Comparison of ENCODE assay signal across 15 cellular contexts in genomic region chr21:39136711-39137110, GRCh38. TPM values are rescaled to one million over a fixed set of nuclear protein-coding genes. Genes with fewer than 3 reads are reported as not detected.
DNase-seq lines count a peak whose midpoint lies in the region; ATAC-seq and TF ChIP-seq lines count a peak whose summit lies in the region.
"Had no signal": no experiment of that assay in that cellular context is flagged by ENCODE, and none has a peak within 500 bp of the region (broad histone marks: within the 10 kb centered on the region; RNA-seq: fewer than 3 reads in every experiment).

No MANE protein-coding gene starts in this region.

- no peaks in the 10 kb centered on the region for H3K27me3 ChIP-seq in cardiac muscle cell
- H3K27me3 ChIP-seq in heart left ventricle, result no peaks in the 10 kb centered on the region
- H3K27me3 ChIP-seq in foreskin keratinocyte, result no peaks in the 10 kb centered on the region
- H3K27me3 ChIP-seq in thoracic aorta (replicated peaks; ENCODE audit: insufficient read depth), result no peaks in the 10 kb centered on the region
- H3K27me3 ChIP-seq: dorsolateral prefrontal cortex, left lung had no signal

- ATAC-seq in heart left ventricle (no peak), SK-N-SH treated with all-trans-retinoic acid at 6 μM for 48 hours (peak; percentile 65), foreskin keratinocyte (peak; percentile 65), thoracic aorta (ENCODE audit: insufficient number of reproducible peaks, low FRiP score, low read depth) (peak; percentile 26)

- H3K4me3 ChIP-seq in cardiac muscle cell (no peak overlapping the region), heart left ventricle (no peak overlapping the region), thoracic aorta (no peak overlapping the region)
- H3K4me3 ChIP-seq: dorsolateral prefrontal cortex, left lung had no signal

- no peak for TF ChIP-seq POLR2A in heart left ventricle (IDR thresholded peaks at IDR 0.05)

- H3K9me3 ChIP-seq in cardiac muscle cell (ENCODE audit: low read depth), result no peaks in the 10 kb centered on the region
- peaks cover 0 to under 1% (median 0%) of the 10 kb centered on the region in 12 donors for H3K9me3 ChIP-seq in heart left ventricle
- no peaks in the 10 kb centered on the region for H3K9me3 ChIP-seq in thoracic aorta
- H3K9me3 ChIP-seq: left lung had no signal

- H3K27ac ChIP-seq in cardiac muscle cell (peak overlapping the region; percentile 79), heart left ventricle (peak overlapping the region in 1 of 12 donors; percentile 38), foreskin keratinocyte (no peak overlapping the region), thoracic aorta (no peak overlapping the region)
- H3K27ac ChIP-seq: dorsolateral prefrontal cortex, left lung had no signal

- peaks cover 12% of the 10 kb centered on the region for H3K4me1 ChIP-seq in cardiac muscle cell (ENCODE audit: low read depth)
- H3K4me1 ChIP-seq in heart left ventricle, result peaks cover 0 to 11% (median 0%) of the 10 kb centered on the region in 12 donors
- no peaks in the 10 kb centered on the region for H3K4me1 ChIP-seq in foreskin keratinocyte
- H3K4me1 ChIP-seq in thoracic aorta (ENCODE audit: control insufficient read depth in 1 of 2, low read depth in 2 of 2), result peaks cover 0 to 13% of the 10 kb centered on the region in 2 donors

- 87 to 100% (median 95%) methylated on average over 5 of the region's 5 CpGs for WGBS in heart left ventricle, 4 donors

- intact Hi-C loops in heart left ventricle (cut with DNase I), result loop anchor here in 9 of 10 donors (2.0 to 10.0 kb wide), 7 partner anchors 402 to 779 kb away; no protein-coding TSS in a partner anchor

- DNase-seq in cardiac muscle cell (ENCODE audit: low read depth in 1 of 2, low spot score in 1 of 2) (no peak), heart left ventricle (no peak), foreskin keratinocyte (peak in 1 of 2 donors; percentile 50), thoracic aorta (ENCODE audit: low spot score) (no peak), NCI-H774 (lab: John Stamatoyannopoulos, UW) (no peak), NCI-H69 (lab: John Stamatoyannopoulos, UW) (no peak), HUDEP-2 (lab: John Stamatoyannopoulos, UW; ENCODE audit: unreplicated experiment in 76 of 76) (no peak)
- DNase-seq: activated CD4-positive, alpha-beta memory T cell treated with anti-CD3 and anti-CD28 coated beads, Interleukin-2, amount 10 ng/mL, durations not matched to agents 7 days and 5 days; activated effector memory CD4-positive, alpha-beta T cell treated with Interleukin-2 at 50 U/mL for 16 hours; aorta; CD8-positive, alpha-beta memory T cell; dorsolateral prefrontal cortex; GF-D8; left lung had no signal

- no peaks in the 10 kb centered on the region for H3K36me3 ChIP-seq in cardiac muscle cell
- no peaks in the 10 kb centered on the region for H3K36me3 ChIP-seq in heart left ventricle
- H3K36me3 ChIP-seq in thoracic aorta, result no peaks in the 10 kb centered on the region
- H3K36me3 ChIP-seq: left lung had no signal

- TF ChIP-seq CTCF in cardiac muscle cell (IDR thresholded peaks at IDR 0.05; ENCODE audit: low read depth, low read length), result no peak
- no peak for TF ChIP-seq CTCF in heart left ventricle (IDR thresholded peaks at IDR 0.05)
- no peak for TF ChIP-seq CTCF in foreskin keratinocyte (conservative IDR thresholded peaks at IDR 0.05)
- TF ChIP-seq CTCF in thoracic aorta (IDR thresholded peaks at IDR 0.05), result no peak

TF ChIP-seq in SK-N-SH treated with all-trans-retinoic acid at 6 μM for 48 hours, 23 proteins besides CTCF, POLR2A, EP300 and RAD21:
- TF ChIP-seq TCF4 (CRISPR knock-in tag; IDR thresholded peaks at IDR 0.05; ENCODE audit: borderline replicate concordance) (no peak), TOX (CRISPR knock-in tag; IDR thresholded peaks at IDR 0.05; ENCODE audit: borderline replicate concordance) (no peak), CSDC2 (CRISPR knock-in tag; IDR thresholded peaks at IDR 0.05) (no peak), CREB5 (CRISPR knock-in tag; IDR thresholded peaks at IDR 0.05; ENCODE audit: low read depth) (no peak), BACH2 (CRISPR knock-in tag; IDR thresholded peaks at IDR 0.05; ENCODE audit: borderline replicate concordance) (no peak), ISL1 (CRISPR knock-in tag; IDR thresholded peaks at IDR 0.05) (no peak), ZFP30 (CRISPR knock-in tag; IDR thresholded peaks at IDR 0.05) (no peak), GLIS3 (CRISPR knock-in tag; IDR thresholded peaks at IDR 0.05) (no peak), RARB (CRISPR knock-in tag; IDR thresholded peaks at IDR 0.05) (no peak), PPARA (CRISPR knock-in tag; IDR thresholded peaks at IDR 0.05; ENCODE audit: borderline replicate concordance) (no peak), ARNTL (CRISPR knock-in tag; IDR thresholded peaks at IDR 0.05; ENCODE audit: borderline replicate concordance, low read depth) (no peak), OSR1 (CRISPR knock-in tag; IDR thresholded peaks at IDR 0.05) (no peak), PATZ1 (CRISPR knock-in tag; IDR thresholded peaks at IDR 0.05; ENCODE audit: borderline replicate concordance) (no peak), ZFP3 (CRISPR knock-in tag; IDR thresholded peaks at IDR 0.05) (no peak)

RNA-seq across cellular contexts. Expression of gene PSMG1, which starts 46.5 kb away (rescaled TPM):
- total RNA-seq in cardiac muscle cell (20.7 and 24.5 TPM in 2 replicates), heart left ventricle (10 to 100 TPM; 12.0 to 31.6 (median 25.3) TPM), foreskin keratinocyte (105 and 113 TPM in 2 replicates), thoracic aorta (10 to 100 TPM; 14.8 to 17.6 TPM)
- polyA plus RNA-seq in cardiac muscle cell (48.3 and 58.4 TPM in 2 replicates), heart left ventricle (10 to 100 TPM; 34.5 to 35.2 TPM), foreskin keratinocyte (129 and 149 TPM in 2 replicates)

Comparison
In these comparisons a context has a peak if more than half of its experiments do, and no peak if none do; other contexts are left out.
1. ATAC-seq: peak in SK-N-SH treated with all-trans-retinoic acid at 6 μM for 48 hours (single experiment), foreskin keratinocyte (single experiment) and thoracic aorta (single experiment); none in heart left ventricle (0 of 4).